In genomic region chr1:228379165-228379460, GRCh38 we compare ENCODE assay signal across 8 cellular contexts. TPM values are rescaled to one million over a fixed set of nuclear protein-coding genes. Genes with fewer than 3 reads are reported as not detected.
A peak's percentile ranks its signal among the peaks of the same experiment; 100 is the strongest.
DNase-seq lines count a peak whose midpoint lies in the region; ATAC-seq, FAIRE-seq and TF ChIP-seq lines count a peak whose summit lies in the region.

No MANE protein-coding gene starts in this region.

- no peak overlapping the region for H3K27ac ChIP-seq in liver (ENCODE audit: low read depth in 1 of 2, low read length in 2 of 2)
- H3K27ac ChIP-seq in HepG2 (ENCODE audit: extremely low read length, insufficient read depth, low read length), result no peak overlapping the region
- H3K27ac ChIP-seq in thoracic aorta, result no peak overlapping the region

- TF ChIP-seq CTCF in liver (IDR thresholded peaks at IDR 0.05; ENCODE audit: low read depth, low read length, missing input control) (no peak), HepG2 (CRISPR knock-in tag; IDR thresholded peaks at IDR 0.05) (no peak), astrocyte of the cerebellum (IDR thresholded peaks at IDR 0.05; ENCODE audit: low read depth, low read length, missing control alignments) (no peak), thoracic aorta (IDR thresholded peaks at IDR 0.05) (no peak)

- CTCF ChIA-PET in HepG2 (lab: Yijun Ruan, JAX; ENCODE audit: low intra/inter-chr PET ratio, low total read pairs), result no interaction called here

- no peak overlapping the region for H3K9ac ChIP-seq in liver (ENCODE audit: low read depth in 1 of 2, low read length in 2 of 2)
- no peak overlapping the region for H3K9ac ChIP-seq in HepG2 (ENCODE audit: insufficient read depth, low read depth, low read length)

- DNase-seq in HepG2 (ENCODE audit: low spot score), result no peak
- no peak for DNase-seq in astrocyte of the cerebellum (ENCODE audit: low read depth)
- DNase-seq in islet precursor cell, result peak; percentile 75
- DNase-seq in thoracic aorta (ENCODE audit: low spot score), result no peak
- DNase-seq in retina, result no peak

- TF ChIP-seq EP300 in HepG2 (IDR thresholded peaks at IDR 0.05; ENCODE audit: low read depth in 2 of 2, low read length in 2 of 2) (no peak), HepG2 (CRISPR knock-in tag; IDR thresholded peaks at IDR 0.05; ENCODE audit: borderline replicate concordance) (no peak)

- FAIRE-seq in HepG2 (lab: Jason Lieb, UNC), result no peak

- ATAC-seq in HepG2 (no peak), thoracic aorta (ENCODE audit: insufficient number of reproducible peaks, low FRiP score, low read depth) (no peak), HG03097 (IDR thresholded peaks at IDR 0.05; ENCODE audit: low FRiP score, unreplicated experiment) (no peak), HG02840 (IDR thresholded peaks at IDR 0.05; ENCODE audit: low FRiP score, unreplicated experiment) (no peak)

- intact Hi-C loops in HepG2 (cut with micrococcal nuclease; ENCODE audit: unreplicated experiment), result no loop called here

- H3K4me3 ChIP-seq in liver (ENCODE audit: low read depth in 1 of 3, low read length in 3 of 3) (peak overlapping the region; percentile 54 to 67 (median 54)), HepG2 (replicated peaks in 1 of 3; ENCODE audit: insufficient read depth in 1 of 3, low read depth in 2 of 3, low read length in 3 of 3) (no peak overlapping the region), astrocyte of the cerebellum (ENCODE audit: low read depth, low read length) (peak overlapping the region; percentile 51), thoracic aorta (peak overlapping the region; percentile 78)

- peaks cover 0 to 14% (median 6%) of the 10 kb centered on the region in 4 donors for H3K4me1 ChIP-seq in liver (ENCODE audit: control insufficient read depth in 4 of 4, insufficient read depth in 4 of 4, low read length in 3 of 4)
- H3K4me1 ChIP-seq in HepG2 (ENCODE audit: insufficient read depth, low read length), result no peaks in the 10 kb centered on the region
- peaks cover 7 to 30% of the 10 kb centered on the region in 2 donors for H3K4me1 ChIP-seq in thoracic aorta (ENCODE audit: control insufficient read depth in 1 of 2, low read depth in 2 of 2)

- H2AFZ ChIP-seq in HepG2 (ENCODE audit: low read length), result no peak overlapping the region

- in situ Hi-C loops in HepG2 (cut with HindIII; ENCODE audit: extremely low pct_ligation_motif_present, low pct_unique_long_range_greater_than_20kb), result no loop called here
- in situ Hi-C loops in astrocyte of the cerebellum (cut with HindIII; ENCODE audit: low sequenced_read_pairs), result no loop called here

- H3K36me3 ChIP-seq in liver (ENCODE audit: control insufficient read depth in 4 of 4, insufficient read depth in 3 of 4, low read depth in 1 of 4, low read length in 3 of 4) (no peaks in the 10 kb centered on the region), HepG2 (replicated peaks in 1 of 2; ENCODE audit: control insufficient read depth in 1 of 2, insufficient read depth in 2 of 2, low read length in 2 of 2) (no peaks in the 10 kb centered on the region), thoracic aorta (no peaks in the 10 kb centered on the region)

- no peak overlapping the region for H3K4me2 ChIP-seq in HepG2 (ENCODE audit: low read depth, low read length)

- POLR2A ChIA-PET in HepG2 (lab: Yijun Ruan, JAX), result no interaction called here

- TF ChIP-seq POLR2A in HepG2 (IDR thresholded peaks at IDR 0.05; ENCODE audit: insufficient read depth in 1 of 2, low read depth in 2 of 2, low read length in 2 of 2), result no peak

- H3K9me3 ChIP-seq in liver (ENCODE audit: control insufficient read depth in 4 of 4, low read length in 3 of 4) (no peaks in the 10 kb centered on the region), HepG2 (ENCODE audit: low read length) (no peaks in the 10 kb centered on the region), thoracic aorta (no peaks in the 10 kb centered on the region)

- WGBS in liver, result 11% methylated on average over 22 of the region's 22 CpGs
- WGBS in HepG2 (ENCODE audit: low lambda C conversion rate), result 91% methylated on average over 22 of the region's 22 CpGs

- TF ChIP-seq RAD21 in liver (IDR thresholded peaks at IDR 0.05) (no peak), HepG2 (CRISPR knock-in tag; IDR thresholded peaks at IDR 0.05) (no peak)

- H4K20me1 ChIP-seq in HepG2 (ENCODE audit: insufficient read depth, low read length), result no peaks in the 10 kb centered on the region

- H3K79me2 ChIP-seq in HepG2 (ENCODE audit: insufficient read depth, low read length), result no peaks in the 10 kb centered on the region

- no TSS peak for BruUV-seq in HepG2 (replicated peaks; lab: Mats Ljungman, UMichigan)

- H3K27me3 ChIP-seq in liver (ENCODE audit: control insufficient read depth in 4 of 4, insufficient read depth in 4 of 4, low read length in 3 of 4) (no peaks in the 10 kb centered on the region), HepG2 (ENCODE audit: control insufficient read depth in 1 of 2, insufficient read depth in 2 of 2, low read length in 2 of 2) (no peaks in the 10 kb centered on the region; a peak in 1 of 5 replicates), thoracic aorta (replicated peaks; ENCODE audit: insufficient read depth) (no peaks in the 10 kb centered on the region)

TF ChIP-seq in HepG2, 621 proteins besides CTCF, POLR2A, EP300 and RAD21 (continues in another document):
- no peak for TF ChIP-seq PLSCR1 (CRISPR knock-in tag; IDR thresholded peaks at IDR 0.05; ENCODE audit: borderline replicate concordance)

RNA-seq across cellular contexts. Expression of gene TRIM11, which starts 27.5 kb away (rescaled TPM):
- 10 to 100 TPM in 1 of 2 donors, 1 to 10 TPM in 1; 8.9 to 15.8 TPM for total RNA-seq in liver
- polyA plus RNA-seq in liver, result 1 to 10 TPM; 2.6 to 5.7 TPM
- total RNA-seq in HepG2 (2016; rRNA removed; fragmentation: Illumina TruSeq; extraction: Trizol), result 9.7 and 16.1 TPM in 2 replicates
- 8.8 and 9.6 TPM in 2 replicates for total RNA-seq in HepG2 (2016; cell fraction: cytosol; rRNA removed; fragmentation: Illumina TruSeq; extraction: Trizol; ENCODE audit: low read depth)
- total RNA-seq in HepG2 (2016; cell fraction: insoluble cytoplasmic fraction; rRNA removed; fragmentation: Illumina TruSeq; extraction: Trizol), result 10.0 and 15.4 TPM in 2 replicates
- 12.1 and 13.4 TPM in 2 replicates for total RNA-seq in HepG2 (2016; cell fraction: membrane; rRNA removed; fragmentation: Illumina TruSeq; extraction: Trizol)
- total RNA-seq in HepG2 (2016; cell fraction: nucleus; rRNA removed; fragmentation: Illumina TruSeq; extraction: Trizol), result 16.6 and 19.2 TPM in 2 replicates
- 6.3 and 8.8 TPM in 2 replicates for polyA plus RNA-seq in HepG2 (2011; rRNA removed)
- polyA plus RNA-seq in HepG2 (2011; cell fraction: cytosol; rRNA removed), result 4.7 and 6.1 TPM in 2 replicates
- polyA plus RNA-seq in HepG2 (2011; cell fraction: nucleus; rRNA removed), result 33.2 and 33.5 TPM in 2 replicates
- 7.8 and 13.4 TPM in 2 replicates for polyA plus RNA-seq in HepG2 (2012)
- 1.3 and 1.5 TPM in 2 replicates for polyA plus RNA-seq in HepG2 (2016; cell fraction: cytosol; fragmentation: Illumina TruSeq; extraction: Trizol; ENCODE audit: low read depth)
- 9.6 and 11.4 TPM in 2 replicates for polyA plus RNA-seq in HepG2 (2016; cell fraction: insoluble cytoplasmic fraction; fragmentation: Illumina TruSeq; extraction: Trizol; ENCODE audit: low read depth)
- polyA plus RNA-seq in HepG2 (2016; cell fraction: membrane; fragmentation: Illumina TruSeq; extraction: Trizol; ENCODE audit: low read depth), result 2.2 and 2.7 TPM in 2 replicates
- polyA plus RNA-seq in HepG2 (2016; cell fraction: nucleus; fragmentation: Illumina TruSeq; extraction: Trizol; ENCODE audit: insufficient read depth, low read depth), result 33.8 and 38.7 TPM in 2 replicates
- 19.6 and 39.2 TPM in 2 replicates for polyA minus RNA-seq in HepG2 (2011; rRNA and poly(A)+ RNA removed; ENCODE audit: low replicate concordance)
- polyA minus RNA-seq in HepG2 (2011; cell fraction: cytosol; rRNA and poly(A)+ RNA removed), result 6.6 and 7.0 TPM in 2 replicates
- 17.0 and 20.8 TPM in 2 replicates for polyA minus RNA-seq in HepG2 (2011; cell fraction: nucleus; rRNA and poly(A)+ RNA removed)
- 10 to 100 TPM; 30.1 to 32.5 TPM for total RNA-seq in thoracic aorta

RNA-seq across cellular contexts. Expression of gene TRIM17, which starts 37.5 kb away (rescaled TPM):
- total RNA-seq in liver, result under 1 TPM in 1 of 2 donors, not detected in 1; 0.08 TPM
- polyA plus RNA-seq in liver, result under 1 TPM in 1 of 2 donors, not detected in 1; 0.49 TPM
- total RNA-seq in HepG2 (2016; rRNA removed; fragmentation: Illumina TruSeq; extraction: Trizol), result 0.64 TPM in 1 of 2 replicates, not detected in the other
- total RNA-seq in HepG2 (2016; cell fraction: cytosol; rRNA removed; fragmentation: Illumina TruSeq; extraction: Trizol; ENCODE audit: low read depth), result not detected in 2 replicates
- 0.10 and 0.45 TPM in 2 replicates for total RNA-seq in HepG2 (2016; cell fraction: insoluble cytoplasmic fraction; rRNA removed; fragmentation: Illumina TruSeq; extraction: Trizol)
- not detected in 2 replicates for total RNA-seq in HepG2 (2016; cell fraction: membrane; rRNA removed; fragmentation: Illumina TruSeq; extraction: Trizol)
- 0.72 and 0.81 TPM in 2 replicates for total RNA-seq in HepG2 (2016; cell fraction: nucleus; rRNA removed; fragmentation: Illumina TruSeq; extraction: Trizol)
- polyA plus RNA-seq in HepG2 (2011; rRNA removed), result 0.22 and 0.32 TPM in 2 replicates
- polyA plus RNA-seq in HepG2 (2011; cell fraction: cytosol; rRNA removed), result 0.10 and 0.11 TPM in 2 replicates
- polyA plus RNA-seq in HepG2 (2011; cell fraction: nucleus; rRNA removed), result 1.6 and 1.9 TPM in 2 replicates
- polyA plus RNA-seq in HepG2 (2012), result 0.24 and 0.27 TPM in 2 replicates
- polyA plus RNA-seq in HepG2 (2016; cell fraction: cytosol; fragmentation: Illumina TruSeq; extraction: Trizol; ENCODE audit: low read depth), result not detected in 2 replicates
- 0.14 and 0.22 TPM in 2 replicates for polyA plus RNA-seq in HepG2 (2016; cell fraction: insoluble cytoplasmic fraction; fragmentation: Illumina TruSeq; extraction: Trizol; ENCODE audit: low read depth)
- polyA plus RNA-seq in HepG2 (2016; cell fraction: membrane; fragmentation: Illumina TruSeq; extraction: Trizol; ENCODE audit: low read depth), result not detected in 2 replicates
- polyA plus RNA-seq in HepG2 (2016; cell fraction: nucleus; fragmentation: Illumina TruSeq; extraction: Trizol; ENCODE audit: insufficient read depth, low read depth), result 1.2 and 1.4 TPM in 2 replicates
- 0.58 TPM in 1 of 2 replicates, not detected in the other for polyA minus RNA-seq in HepG2 (2011; rRNA and poly(A)+ RNA removed; ENCODE audit: low replicate concordance)
- polyA minus RNA-seq in HepG2 (2011; cell fraction: cytosol; rRNA and poly(A)+ RNA removed), result not detected in 2 replicates
- polyA minus RNA-seq in HepG2 (2011; cell fraction: nucleus; rRNA and poly(A)+ RNA removed), result 0.64 and 0.75 TPM in 2 replicates
- under 1 TPM in 1 of 2 donors, not detected in 1; 0.56 TPM for total RNA-seq in thoracic aorta

Comparison
In these comparisons a context has a peak if more than half of its experiments do, and no peak if none do; other contexts are left out.
1. H3K4me3 ChIP-seq: peak in liver (3 of 3), astrocyte of the cerebellum (single experiment) and thoracic aorta (single experiment); none in HepG2 (0 of 3).